In genomic region chr22:43812149-43812842, GRCh38 we compare ENCODE assay signal across 8 cellular contexts. TPM values are rescaled to one million over a fixed set of nuclear protein-coding genes. Genes with fewer than 3 reads are reported as not detected.
DNase-seq lines count a peak whose midpoint lies in the region; ATAC-seq, FAIRE-seq and TF ChIP-seq lines count a peak whose summit lies in the region.

Gene EFCAB6 (minus strand): TSS chr22:43812305. CDS start chr22:43782318, 29,987 bp downstream.

- peaks cover 2% of the 10 kb centered on the region for H3K79me2 ChIP-seq in fibroblast of lung (ENCODE audit: control insufficient read depth, insufficient read depth, low read length)

- peak; percentile 94 for DNase-seq in Calu3
- peak; percentile 90 for DNase-seq in Jurkat, Clone E6-1 (ENCODE audit: low read depth, low spot score)
- DNase-seq in RCC 7860 (ENCODE audit: low spot score), result peak; percentile 82
- peak; percentile 86 for DNase-seq in activated T-helper 1 cell treated with anti-CD3 and anti-CD28 coated beads, Interleukin-12 subunit alpha, Interleukin-12 subunit beta, Interleukin-2, Interleukin-4 antibody, amounts not matched to agents 30 ng/mL and 10 ng/mL and 1 ng/mL, durations not matched to agents 14 hours and 24 hours and 36 hours (ENCODE audit: low spot score)
- DNase-seq in fibroblast of lung (ENCODE audit: low read depth in 2 of 2), result peak; percentile 89 to 94
- DNase-seq in naive thymus-derived CD4-positive, alpha-beta T cell, result peak; percentile 74 to 88 (median 86)
- peak; percentile 75 to 92 for DNase-seq in stimulated activated effector memory CD8-positive, alpha-beta T cell treated with anti-CD3 and anti-CD28 coated beads, Interleukin-12 subunit alpha, Interleukin-12 subunit beta, amount 100 ng/mL, for 72 hours (ENCODE audit: low spot score in 2 of 2)

- peaks cover 33% of the 10 kb centered on the region for H3K36me3 Mint-ChIP-seq in Calu3 (ENCODE audit: insufficient read depth, unreplicated experiment)
- no peaks in the 10 kb centered on the region for H3K36me3 Mint-ChIP-seq in activated T-helper 1 cell treated with anti-CD3 and anti-CD28 coated beads, Interleukin-12 subunit alpha, Interleukin-12 subunit beta, Interleukin-2, Interleukin-4 antibody, amounts not matched to agents 30 ng/mL and 10 ng/mL and 1 ng/mL, durations not matched to agents 14 hours and 24 hours and 36 hours (ENCODE audit: low read depth)
- peaks cover 0 to 9% (median 4%) of the 10 kb centered on the region in 5 donors for H3K36me3 Mint-ChIP-seq in naive thymus-derived CD4-positive, alpha-beta T cell
- peaks cover 12% of the 10 kb centered on the region for H3K36me3 Mint-ChIP-seq in stimulated activated effector memory CD8-positive, alpha-beta T cell treated with anti-CD3 and anti-CD28 coated beads, Interleukin-12 subunit alpha, Interleukin-12 subunit beta, amount 100 ng/mL, for 72 hours

- no peaks in the 10 kb centered on the region for H3K27me3 ChIP-seq in fibroblast of lung (ENCODE audit: control insufficient read depth, insufficient read depth, low read length)
- no peaks in the 10 kb centered on the region for H3K27me3 ChIP-seq in naive thymus-derived CD4-positive, alpha-beta T cell (ENCODE audit: control insufficient read depth in 2 of 2, insufficient read depth in 2 of 2, low read length in 2 of 2)

- peak within 1 kb of the TSS; percentile 97 for H2AFZ ChIP-seq in fibroblast of lung (ENCODE audit: low read length)

- CTCF ChIA-PET in Calu3 (lab: Charles Lee), result interaction anchor here (0.6 to 1.1 kb wide), 3 partner anchors 16 to 48 kb away, joined by 3 to 5 read pairs (median 4); no protein-coding TSS in a partner anchor
- CTCF ChIA-PET in naive thymus-derived CD4-positive, alpha-beta T cell (lab: Charles Lee), result no interaction called here

- intact Hi-C loops in Calu3 (cut with micrococcal nuclease; ENCODE audit: unreplicated experiment), result no loop called here
- intact Hi-C loops in activated T-helper 1 cell treated with anti-CD3 and anti-CD28 coated beads, Interleukin-12 subunit alpha, Interleukin-12 subunit beta, Interleukin-2, Interleukin-4 antibody, amounts not matched to agents 30 ng/mL and 10 ng/mL and 1 ng/mL, durations not matched to agents 14 hours and 24 hours and 36 hours (cut with micrococcal nuclease), result loop anchor here (1.0 to 5.0 kb wide), 3 partner anchors 111 to 685 kb away; partner anchors contain the start of genes PNPLA3, RTL6 and SAMM50
- intact Hi-C loops in naive thymus-derived CD4-positive, alpha-beta T cell (cut with micrococcal nuclease), result loop anchor here (1.0 to 10.0 kb wide), 6 partner anchors 111 to 853 kb away; partner anchors contain the start of genes PNPLA3 (in 2 of the 2), PARVG (in 1 of the 2) and TTLL12 (in 1 of the 2)

- H3K27me3 Mint-ChIP-seq in Calu3 (ENCODE audit: unreplicated experiment), result no peaks in the 10 kb centered on the region
- H3K27me3 Mint-ChIP-seq in activated T-helper 1 cell treated with anti-CD3 and anti-CD28 coated beads, Interleukin-12 subunit alpha, Interleukin-12 subunit beta, Interleukin-2, Interleukin-4 antibody, amounts not matched to agents 30 ng/mL and 10 ng/mL and 1 ng/mL, durations not matched to agents 14 hours and 24 hours and 36 hours (ENCODE audit: insufficient read depth), result peaks cover 5% of the 10 kb centered on the region
- H3K27me3 Mint-ChIP-seq in naive thymus-derived CD4-positive, alpha-beta T cell, result peaks cover 0 to 2% (median 0%) of the 10 kb centered on the region in 5 donors

- no peaks in the 10 kb centered on the region for H4K20me1 ChIP-seq in fibroblast of lung (ENCODE audit: control insufficient read depth, extremely low read depth, insufficient read depth, low read length)

- BruUV-seq in Calu3 (replicated peaks; lab: Mats Ljungman, UMichigan), result TSS peak; percentile 82

- H3K27ac Mint-ChIP-seq in Calu3 (ENCODE audit: unreplicated experiment), result peak within 1 kb of the TSS; percentile 90
- H3K27ac Mint-ChIP-seq in activated T-helper 1 cell treated with anti-CD3 and anti-CD28 coated beads, Interleukin-12 subunit alpha, Interleukin-12 subunit beta, Interleukin-2, Interleukin-4 antibody, amounts not matched to agents 30 ng/mL and 10 ng/mL and 1 ng/mL, durations not matched to agents 14 hours and 24 hours and 36 hours, result peak within 1 kb of the TSS; percentile 88
- H3K27ac Mint-ChIP-seq in naive thymus-derived CD4-positive, alpha-beta T cell, result peak within 1 kb of the TSS; percentile 87 to 95 (median 92)
- peak within 1 kb of the TSS; percentile 93 for H3K27ac Mint-ChIP-seq in stimulated activated effector memory CD8-positive, alpha-beta T cell treated with anti-CD3 and anti-CD28 coated beads, Interleukin-12 subunit alpha, Interleukin-12 subunit beta, amount 100 ng/mL, for 72 hours

- peak within 1 kb of the TSS; percentile 90 for H3K4me3 Mint-ChIP-seq in Calu3 (ENCODE audit: low read depth, unreplicated experiment)
- H3K4me3 Mint-ChIP-seq in activated T-helper 1 cell treated with anti-CD3 and anti-CD28 coated beads, Interleukin-12 subunit alpha, Interleukin-12 subunit beta, Interleukin-2, Interleukin-4 antibody, amounts not matched to agents 30 ng/mL and 10 ng/mL and 1 ng/mL, durations not matched to agents 14 hours and 24 hours and 36 hours, result peak within 1 kb of the TSS; percentile 94
- H3K4me3 Mint-ChIP-seq in naive thymus-derived CD4-positive, alpha-beta T cell, result peak within 1 kb of the TSS; percentile 82 to 98 (median 94)
- H3K4me3 Mint-ChIP-seq in stimulated activated effector memory CD8-positive, alpha-beta T cell treated with anti-CD3 and anti-CD28 coated beads, Interleukin-12 subunit alpha, Interleukin-12 subunit beta, amount 100 ng/mL, for 72 hours, result peak within 1 kb of the TSS; percentile 87

- H3K36me3 ChIP-seq in fibroblast of lung (ENCODE audit: control insufficient read depth, insufficient read depth, low read length), result no peaks in the 10 kb centered on the region
- peaks cover 0 to 4% (median 0%) of the 10 kb centered on the region in 3 experiments for H3K36me3 ChIP-seq in naive thymus-derived CD4-positive, alpha-beta T cell (ENCODE audit: control insufficient read depth in 2 of 3, insufficient read depth in 3 of 3, low read length in 3 of 3)

- H3K9me3 Mint-ChIP-seq in Calu3 (ENCODE audit: low read depth, unreplicated experiment), result no peaks in the 10 kb centered on the region
- H3K9me3 Mint-ChIP-seq in activated T-helper 1 cell treated with anti-CD3 and anti-CD28 coated beads, Interleukin-12 subunit alpha, Interleukin-12 subunit beta, Interleukin-2, Interleukin-4 antibody, amounts not matched to agents 30 ng/mL and 10 ng/mL and 1 ng/mL, durations not matched to agents 14 hours and 24 hours and 36 hours, result no peaks in the 10 kb centered on the region
- H3K9me3 Mint-ChIP-seq in naive thymus-derived CD4-positive, alpha-beta T cell, result peaks cover 0 to 4% (median 0%) of the 10 kb centered on the region in 11 donors
- no peaks in the 10 kb centered on the region for H3K9me3 Mint-ChIP-seq in stimulated activated effector memory CD8-positive, alpha-beta T cell treated with anti-CD3 and anti-CD28 coated beads, Interleukin-12 subunit alpha, Interleukin-12 subunit beta, amount 100 ng/mL, for 72 hours

- POLR2A ChIA-PET in naive thymus-derived CD4-positive, alpha-beta T cell (lab: Charles Lee), result interaction anchor here (0.9 to 1.2 kb wide), 2 partner anchors 139 to 874 kb away, joined by 3 read pairs; no protein-coding TSS in a partner anchor

- no peak for TF ChIP-seq CTCF in Calu3 (IDR thresholded peaks at IDR 0.05; ENCODE audit: unreplicated experiment)
- no peak for TF ChIP-seq CTCF in fibroblast of lung (conservative IDR thresholded peaks at IDR 0.05 in 1 of 2, IDR thresholded peaks at IDR 0.05 in 1 of 2; ENCODE audit: low read depth in 1 of 2, low read length in 2 of 2)

- peaks cover 28% of the 10 kb centered on the region for H3K4me1 Mint-ChIP-seq in Calu3 (ENCODE audit: low read depth, unreplicated experiment)
- peaks cover 39% of the 10 kb centered on the region for H3K4me1 Mint-ChIP-seq in activated T-helper 1 cell treated with anti-CD3 and anti-CD28 coated beads, Interleukin-12 subunit alpha, Interleukin-12 subunit beta, Interleukin-2, Interleukin-4 antibody, amounts not matched to agents 30 ng/mL and 10 ng/mL and 1 ng/mL, durations not matched to agents 14 hours and 24 hours and 36 hours (ENCODE audit: low read depth)
- peaks cover 19 to 35% (median 31%) of the 10 kb centered on the region in 7 donors for H3K4me1 Mint-ChIP-seq in naive thymus-derived CD4-positive, alpha-beta T cell
- H3K4me1 Mint-ChIP-seq in stimulated activated effector memory CD8-positive, alpha-beta T cell treated with anti-CD3 and anti-CD28 coated beads, Interleukin-12 subunit alpha, Interleukin-12 subunit beta, amount 100 ng/mL, for 72 hours, result peaks cover 30% of the 10 kb centered on the region

- H3K4me1 ChIP-seq in fibroblast of lung (ENCODE audit: control insufficient read depth, extremely low read depth, insufficient read depth, low read length), result peaks cover 3% of the 10 kb centered on the region
- H3K4me1 ChIP-seq in naive thymus-derived CD4-positive, alpha-beta T cell (ENCODE audit: control insufficient read depth in 2 of 2, insufficient read depth in 2 of 2, low read length in 2 of 2), result peaks cover 7 to 10% of the 10 kb centered on the region in 2 donors

- no peaks in the 10 kb centered on the region for H3K9me3 ChIP-seq in fibroblast of lung (ENCODE audit: control insufficient read depth, insufficient read depth, low read depth, low read length)
- H3K9me3 ChIP-seq in naive thymus-derived CD4-positive, alpha-beta T cell (ENCODE audit: control insufficient read depth in 2 of 3, low read length in 3 of 3), result no peaks in the 10 kb centered on the region

- peak within 1 kb of the TSS; percentile 92 for H3K9ac ChIP-seq in fibroblast of lung (ENCODE audit: insufficient read depth, low read length)

- peak; percentile 77 for FAIRE-seq in RCC 7860 (lab: Jason Lieb, UNC)

- H3K4me3 ChIP-seq in Jurkat, Clone E6-1 (ENCODE audit: low read length), result peak within 1 kb of the TSS; percentile 94
- peak within 1 kb of the TSS; percentile 87 to 96 (median 94) for H3K4me3 ChIP-seq in fibroblast of lung (replicated peaks in 1 of 4; ENCODE audit: control extremely low read depth in 1 of 4, insufficient read depth in 1 of 4, low read depth in 3 of 4, low read length in 4 of 4)
- peak within 1 kb of the TSS; percentile 93 for H3K4me3 ChIP-seq in naive thymus-derived CD4-positive, alpha-beta T cell (ENCODE audit: low read length)

- peak within 1 kb of the TSS; percentile 96 for H3K27ac ChIP-seq in fibroblast of lung (ENCODE audit: insufficient read depth, low read length)
- H3K27ac ChIP-seq in naive thymus-derived CD4-positive, alpha-beta T cell (ENCODE audit: low read depth, low read length), result peak within 1 kb of the TSS; percentile 82

- peak within 1 kb of the TSS; percentile 99 for H3K4me2 ChIP-seq in fibroblast of lung (ENCODE audit: extremely low read depth, insufficient read depth, low read length)

- peak; percentile 78 for ATAC-seq in GM21526 (IDR thresholded peaks at IDR 0.05; ENCODE audit: low FRiP score, unreplicated experiment)
- peak; percentile 97 for ATAC-seq in naive thymus-derived CD4-positive, alpha-beta T cell
- ATAC-seq in stimulated activated effector memory CD8-positive, alpha-beta T cell treated with anti-CD3 and anti-CD28 coated beads, Interleukin-12 subunit alpha, Interleukin-12 subunit beta, amount 100 ng/mL, for 72 hours, result peak; percentile 93

RNA-seq across cellular contexts. Expression of gene EFCAB6, which starts in this region (rescaled TPM):
- total RNA-seq in Calu3 (2022) (2.2 and 2.3 TPM in 2 replicates), fibroblast of lung (1.5 and 2.3 TPM in 2 replicates)
- polyA plus RNA-seq in Jurkat, Clone E6-1 (2012; ENCODE audit: insufficient read depth, insufficient read length), result not detected
- total RNA-seq in activated T-helper 1 cell treated with anti-CD3 and anti-CD28 coated beads, Interleukin-12 subunit alpha, Interleukin-12 subunit beta, Interleukin-2, Interleukin-4 antibody, amounts not matched to agents 30 ng/mL and 10 ng/mL and 1 ng/mL, durations not matched to agents 14 hours and 24 hours and 36 hours, result 0.17 TPM in 1 of 2 replicates, not detected in the other
- polyA plus RNA-seq in fibroblast of lung, result 0.38 and 1.0 TPM in 2 replicates
- polyA plus RNA-seq in fibroblast of lung (2012), result 0.46 and 0.48 TPM in 2 replicates
- polyA minus RNA-seq in fibroblast of lung (ENCODE audit: low replicate concordance), result 0.90 TPM in 1 of 2 replicates, not detected in the other
- total RNA-seq in naive thymus-derived CD4-positive, alpha-beta T cell, result 1 to 10 TPM in 2 of 5 experiments, under 1 TPM in 2, not detected in 1; 0.16 to 1.4 (median 0.90) TPM
- under 1 TPM; 0.08 to 0.11 TPM for polyA plus RNA-seq in naive thymus-derived CD4-positive, alpha-beta T cell

Comparison
In these comparisons a context has a peak if more than half of its experiments do, and no peak if none do; other contexts are left out.
1. Peak in every context shown above with its lines: DNase-seq, ATAC-seq, H3K4me3 ChIP-seq and H3K27ac ChIP-seq.
2. Peak in DNase-seq in activated T-helper 1 cell treated with anti-CD3 and anti-CD28 coated beads, Interleukin-12 subunit alpha, Interleukin-12 subunit beta, Interleukin-2, Interleukin-4 antibody, amounts not matched to agents 30 ng/mL and 10 ng/mL and 1 ng/mL, durations not matched to agents 14 hours and 24 hours and 36 hours; RNA of the gene not detected or under 1 TPM.